18 cellular contexts compared by ENCODE assay signal in genomic region chr2:236336575-236337464, GRCh38.
"Had no signal": no experiment of that assay in that cellular context is flagged by ENCODE, and none has a peak within 500 bp of the region (broad histone marks: within the 10 kb centered on the region; RNA-seq: fewer than 3 reads in every experiment).

No MANE protein-coding gene starts in this region.

- H3K36me3 Mint-ChIP-seq: activated CD4-positive, alpha-beta memory T cell treated with anti-CD3 and anti-CD28 coated beads for 36 hours; activated naive CD8-positive, alpha-beta T cell; brain; memory B cell had no signal

- H3K9me3 Mint-ChIP-seq: activated CD4-positive, alpha-beta memory T cell treated with anti-CD3 and anti-CD28 coated beads for 36 hours; activated T-cell treated with anti-CD3 and anti-CD28 coated beads, Interleukin-2, amount 50 U/mL, for 72 hours; central memory CD8-positive, alpha-beta T cell; dendritic cell treated with granulocyte-macrophage colony-stimulating factor and Interleukin-4, amounts not matched to agents 40 ng/mL and 50 ng/mL, for 4 days; memory B cell; T-helper 1 cell treated with Interleukin-12 subunit alpha and Interleukin-12 subunit beta and Interleukin-4 antibody, amounts not matched to agents 30 μg/mL and 1 μg/mL, for 36 hours had no signal

- DNase-seq: activated CD4-positive, alpha-beta memory T cell treated with anti-CD3 and anti-CD28 coated beads for 36 hours; activated CD4-positive, alpha-beta T cell treated with anti-CD3 and anti-CD28 coated beads for 36 hours; activated gamma-delta T cell; activated T-cell treated with anti-CD3 and anti-CD28 coated beads, Interleukin-2, amount 50 U/mL, for 72 hours; amniotic stem cell; erythroblast; left ventricle myocardium superior; ovary; SIG-M5; sigmoid colon; spleen; transverse colon had no signal

- H3K27me3 ChIP-seq: ovary, sigmoid colon, spleen, transverse colon had no signal

- H3K9me3 ChIP-seq: ovary, sigmoid colon, spleen, transverse colon had no signal

- H3K36me3 ChIP-seq: ovary, sigmoid colon, spleen, transverse colon had no signal

- H3K4me3 ChIP-seq: ovary, sigmoid colon, spleen, transverse colon had no signal

- H3K4me3 Mint-ChIP-seq: activated CD4-positive, alpha-beta memory T cell treated with anti-CD3 and anti-CD28 coated beads for 36 hours; activated CD4-positive, alpha-beta T cell treated with anti-CD3 and anti-CD28 coated beads for 36 hours; activated naive CD8-positive, alpha-beta T cell; activated T-cell treated with anti-CD3 and anti-CD28 coated beads, Interleukin-2, amount 50 U/mL, for 72 hours; brain; central memory CD8-positive, alpha-beta T cell; dendritic cell treated with granulocyte-macrophage colony-stimulating factor and Interleukin-4, amounts not matched to agents 40 ng/mL and 50 ng/mL, for 4 days; memory B cell; T-helper 1 cell treated with Interleukin-12 subunit alpha and Interleukin-12 subunit beta and Interleukin-4 antibody, amounts not matched to agents 30 μg/mL and 1 μg/mL, for 36 hours had no signal

- H3K27me3 Mint-ChIP-seq: activated naive CD8-positive, alpha-beta T cell had no signal

- H3K27ac ChIP-seq: ovary, spleen had no signal

- ATAC-seq: activated CD4-positive, alpha-beta T cell treated with anti-CD3 and anti-CD28 coated beads for 36 hours; activated T-cell treated with anti-CD3 and anti-CD28 coated beads, Interleukin-2, amount 50 U/mL, for 72 hours; left ventricle myocardium superior had no signal

- H3K4me1 Mint-ChIP-seq: activated CD4-positive, alpha-beta T cell treated with anti-CD3 and anti-CD28 coated beads for 36 hours; central memory CD8-positive, alpha-beta T cell had no signal

- H3K27ac Mint-ChIP-seq: activated CD4-positive, alpha-beta memory T cell treated with anti-CD3 and anti-CD28 coated beads for 36 hours; activated CD4-positive, alpha-beta T cell treated with anti-CD3 and anti-CD28 coated beads for 36 hours; activated naive CD8-positive, alpha-beta T cell; activated T-cell treated with anti-CD3 and anti-CD28 coated beads, Interleukin-2, amount 50 U/mL, for 72 hours; brain; dendritic cell treated with granulocyte-macrophage colony-stimulating factor and Interleukin-4, amounts not matched to agents 40 ng/mL and 50 ng/mL, for 4 days; memory B cell; T-helper 1 cell treated with Interleukin-12 subunit alpha and Interleukin-12 subunit beta and Interleukin-4 antibody, amounts not matched to agents 30 μg/mL and 1 μg/mL, for 36 hours had no signal
